2 cellular contexts compared by ENCODE assay signal in genomic region chr3:16987141-16987540, GRCh38.
TF ChIP-seq lines count a peak whose summit lies in the region.

No MANE protein-coding gene starts in this region.

TF ChIP-seq in liver, 16 proteins besides CTCF, POLR2A, EP300 and RAD21 (continued from another document):
- TF ChIP-seq RXRA (IDR thresholded peaks at IDR 0.05) = peak in 1 of 2 donors; percentile 38
- peak; percentile 19 for TF ChIP-seq FOXA2 (IDR thresholded peaks at IDR 0.05)

TF ChIP-seq in HepG2, 621 proteins besides CTCF, POLR2A, EP300 and RAD21:
- no peak for TF ChIP-seq POGK (CRISPR knock-in tag; conservative IDR thresholded peaks at IDR 0.05)
- no peak for TF ChIP-seq ARNT2 (CRISPR knock-in tag; IDR thresholded peaks at IDR 0.05; ENCODE audit: low read depth)
- no peak for TF ChIP-seq KAT2B (IDR thresholded peaks at IDR 0.05; ENCODE audit: borderline replicate concordance, low read depth, low read length)
- TF ChIP-seq ZNF558 (CRISPR knock-in tag; IDR thresholded peaks at IDR 0.05; ENCODE audit: borderline replicate concordance) = no peak
- TF ChIP-seq ZNF253 (CRISPR knock-in tag; IDR thresholded peaks at IDR 0.05; ENCODE audit: borderline replicate concordance) = no peak
- no peak for TF ChIP-seq GABPA (IDR thresholded peaks at IDR 0.05; ENCODE audit: low read depth, low read length)
- TF ChIP-seq GABPA (CRISPR knock-in tag; IDR thresholded peaks at IDR 0.05; ENCODE audit: low read depth) = no peak
- TF ChIP-seq ZSCAN5A (CRISPR knock-in tag; IDR thresholded peaks at IDR 0.05; ENCODE audit: borderline replicate concordance) = no peak
- no peak for TF ChIP-seq ZBTB7A (CRISPR knock-in tag; IDR thresholded peaks at IDR 0.05)
- no peak for TF ChIP-seq HOXA3 (CRISPR knock-in tag; IDR thresholded peaks at IDR 0.05)
TF ChIP-seq in HepG2: peak in this region for 0.
